13 cellular contexts compared by ENCODE assay signal in genomic region chr9:9612755-9613154, GRCh38.
DNase-seq lines count a peak whose midpoint lies in the region; ATAC-seq and TF ChIP-seq lines count a peak whose summit lies in the region.
"Had no signal": no experiment of that assay in that cellular context is flagged by ENCODE, and none has a peak within 500 bp of the region (broad histone marks: within the 10 kb centered on the region; RNA-seq: fewer than 3 reads in every experiment).

No MANE protein-coding gene starts in this region.

- no peaks in the 10 kb centered on the region for H3K27me3 ChIP-seq in adrenal gland

- TF ChIP-seq CTCF in adrenal gland (IDR thresholded peaks at IDR 0.05) = no peak

- no peak overlapping the region for H3K27ac ChIP-seq in adrenal gland
- H3K27ac ChIP-seq: psoas muscle had no signal

- WGBS in adrenal gland, 4 donors = 79 to 92% (median 89%) methylated on average over 2 of the region's 2 CpGs

- intact Hi-C loops in adrenal gland (cut with DNase I) = no loop called here

- DNase-seq in NCI-H526 (lab: John Stamatoyannopoulos, UW) = no peak
- DNase-seq in SHP77 treated with DMSO at 0.1 percent for 48 hours (lab: John Stamatoyannopoulos, UW) = no peak
- no peak for DNase-seq in adrenal gland
- DNase-seq: activated CD4-positive, alpha-beta T cell treated with anti-CD3 and anti-CD28 coated beads, Interleukin-2, amount 10 ng/mL, durations not matched to agents 24 days and 14 days; activated naive CD4-positive, alpha-beta T cell treated with anti-CD3 and anti-CD28 coated beads for 36 hours; glutamatergic neuron; NCI-H226; psoas muscle had no signal

- H3K4me1 ChIP-seq in adrenal gland (replicated peaks in 1 of 2) = no peaks in the 10 kb centered on the region
- H3K4me1 ChIP-seq: psoas muscle had no signal

- H3K36me3 ChIP-seq in adrenal gland (replicated peaks in 1 of 2) = no peaks in the 10 kb centered on the region

- TF ChIP-seq POLR2A in adrenal gland (IDR thresholded peaks at IDR 0.05) = no peak

- no peak overlapping the region for H3K4me3 ChIP-seq in adrenal gland
- H3K4me3 ChIP-seq: psoas muscle had no signal

- no peaks in the 10 kb centered on the region for H3K9me3 ChIP-seq in adrenal gland (replicated peaks in 1 of 3)
- H3K9me3 ChIP-seq: psoas muscle had no signal

- peak; percentile 48 for ATAC-seq in GM18502 (IDR thresholded peaks at IDR 0.05; ENCODE audit: poor library complexity, unreplicated experiment)
- ATAC-seq in GM19452 (IDR thresholded peaks at IDR 0.05; ENCODE audit: unreplicated experiment) = peak; percentile 43
- peak; percentile 69 for ATAC-seq in HG02798 (IDR thresholded peaks at IDR 0.05; ENCODE audit: poor library complexity, unreplicated experiment)
- ATAC-seq in HG03565 (IDR thresholded peaks at IDR 0.05; ENCODE audit: unreplicated experiment) = peak; percentile 38
- ATAC-seq in HG03342 (IDR thresholded peaks at IDR 0.05; ENCODE audit: unreplicated experiment) = no peak
- ATAC-seq: psoas muscle had no signal
